In the genomic region with DNA sequence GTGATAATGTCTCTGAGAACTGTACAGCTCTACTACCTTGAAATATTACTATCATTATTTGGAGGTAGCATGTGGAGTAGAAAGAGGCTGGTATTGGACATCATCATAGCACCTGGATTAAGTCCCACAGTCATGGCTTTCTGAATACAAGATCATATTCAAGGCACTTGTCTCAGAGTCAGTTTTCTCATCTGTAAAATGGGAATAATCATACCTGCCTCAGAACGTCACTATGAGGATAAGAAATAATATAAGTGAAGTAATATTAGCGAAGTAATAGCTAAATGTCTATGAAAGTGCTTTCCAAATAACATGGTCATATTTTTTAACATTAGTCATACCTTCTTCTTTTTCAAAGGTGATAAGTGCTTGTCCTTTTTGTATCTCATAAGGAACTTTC, we compare ENCODE assay signal across 34 cellular contexts.
"Had no signal": no experiment of that assay in that cellular context is flagged by ENCODE, and none has a peak within 500 bp of the region (broad histone marks: within the 10 kb centered on the region; RNA-seq: fewer than 3 reads in every experiment).

No MANE protein-coding gene starts in this region.

- H3K27me3 Mint-ChIP-seq: activated B cell treated with CpG ODN at 0.5 μM for 24 hours; activated CD4-positive, alpha-beta memory T cell treated with anti-CD3 and anti-CD28 coated beads for 36 hours; activated CD4-positive, alpha-beta T cell treated with anti-CD3 and anti-CD28 coated beads, Interleukin-2, amount 10 ng/mL, durations not matched to agents 24 days and 14 days; activated CD8-positive, alpha-beta T cell treated with anti-CD3 and anti-CD28 coated beads for 36 hours; activated naive CD8-positive, alpha-beta T cell treated with anti-CD3 and anti-CD28 coated beads for 36 hours; activated T-helper 17 cell treated with anti-CD3 and anti-CD28 coated beads, Interleukin-2, amount 50 U/mL, for 72 hours; T-cell; T-helper 17 cell had no signal

- H3K9me3 Mint-ChIP-seq: activated B cell treated with CpG ODN at 0.5 μM for 24 hours; activated CD4-positive, alpha-beta memory T cell treated with anti-CD3 and anti-CD28 coated beads for 36 hours; activated CD4-positive, alpha-beta T cell treated with anti-CD3 and anti-CD28 coated beads, Interleukin-2, amount 10 ng/mL, durations not matched to agents 24 days and 14 days; activated CD8-positive, alpha-beta T cell treated with anti-CD3 and anti-CD28 coated beads for 36 hours; activated naive CD4-positive, alpha-beta T cell treated with anti-CD3 and anti-CD28 coated beads for 36 hours; activated naive CD4-positive, alpha-beta T cell treated with anti-CD3 and anti-CD28 coated beads, Interleukin-2, amount 50 U/mL, for 72 hours; activated naive CD8-positive, alpha-beta T cell treated with anti-CD3 and anti-CD28 coated beads for 36 hours; activated T-cell treated with anti-CD3 and anti-CD28 coated beads, Interleukin-2, amount 50 U/mL, for 4 hours; activated T-cell treated with anti-CD3 and anti-CD28 coated beads, Interleukin-2, amount 50 U/mL, for 72 hours; activated T-helper 1 cell treated with anti-CD3 and anti-CD28 coated beads, Interleukin-12 subunit alpha, Interleukin-12 subunit beta, Interleukin-2, Interleukin-4 antibody, amounts not matched to agents 30 ng/mL and 10 ng/mL and 1 ng/mL, durations not matched to agents 14 hours and 24 hours and 36 hours; activated T-helper 17 cell treated with anti-CD3 and anti-CD28 coated beads, Interleukin-2, amount 50 U/mL, for 72 hours; T-cell had no signal

- H3K4me1 ChIP-seq: adrenal gland, body of pancreas, breast epithelium had no signal

- H3K4me3 ChIP-seq: adrenal gland, body of pancreas, breast epithelium had no signal

- H3K27ac Mint-ChIP-seq: activated B cell treated with CpG ODN at 0.5 μM for 24 hours; activated CD4-positive, alpha-beta memory T cell treated with anti-CD3 and anti-CD28 coated beads for 36 hours; activated CD4-positive, alpha-beta T cell treated with anti-CD3 and anti-CD28 coated beads, Interleukin-2, amount 10 ng/mL, durations not matched to agents 24 days and 14 days; activated CD8-positive, alpha-beta T cell treated with anti-CD3 and anti-CD28 coated beads for 36 hours; activated naive CD4-positive, alpha-beta T cell treated with anti-CD3 and anti-CD28 coated beads for 36 hours; activated naive CD8-positive, alpha-beta T cell treated with anti-CD3 and anti-CD28 coated beads for 36 hours; activated T-cell treated with anti-CD3 and anti-CD28 coated beads, Interleukin-2, amount 50 U/mL, for 72 hours; activated T-helper 1 cell treated with anti-CD3 and anti-CD28 coated beads, Interleukin-12 subunit alpha, Interleukin-12 subunit beta, Interleukin-2, Interleukin-4 antibody, amounts not matched to agents 30 ng/mL and 10 ng/mL and 1 ng/mL, durations not matched to agents 14 hours and 24 hours and 36 hours; T-cell; T-helper 17 cell had no signal

- H3K36me3 ChIP-seq: breast epithelium had no signal

- H3K4me3 Mint-ChIP-seq: activated B cell treated with CpG ODN at 0.5 μM for 24 hours; activated CD4-positive, alpha-beta memory T cell treated with anti-CD3 and anti-CD28 coated beads for 36 hours; activated CD4-positive, alpha-beta T cell treated with anti-CD3 and anti-CD28 coated beads, Interleukin-2, amount 10 ng/mL, durations not matched to agents 24 days and 14 days; activated CD8-positive, alpha-beta T cell treated with anti-CD3 and anti-CD28 coated beads for 36 hours; activated naive CD4-positive, alpha-beta T cell treated with anti-CD3 and anti-CD28 coated beads for 36 hours; activated naive CD8-positive, alpha-beta T cell treated with anti-CD3 and anti-CD28 coated beads for 36 hours; activated T-cell treated with anti-CD3 and anti-CD28 coated beads, Interleukin-2, amount 50 U/mL, for 4 hours; activated T-cell treated with anti-CD3 and anti-CD28 coated beads, Interleukin-2, amount 50 U/mL, for 72 hours; activated T-helper 1 cell treated with anti-CD3 and anti-CD28 coated beads, Interleukin-12 subunit alpha, Interleukin-12 subunit beta, Interleukin-2, Interleukin-4 antibody, amounts not matched to agents 30 ng/mL and 10 ng/mL and 1 ng/mL, durations not matched to agents 14 hours and 24 hours and 36 hours; activated T-helper 17 cell treated with anti-CD3 and anti-CD28 coated beads, Interleukin-2, amount 50 U/mL, for 72 hours; T-cell; T-helper 17 cell had no signal

- FAIRE-seq: astrocyte had no signal

- H3K27me3 ChIP-seq: adrenal gland, body of pancreas, brain microvascular endothelial cell, breast epithelium had no signal

- DNase-seq: activated B cell treated with CpG ODN at 0.5 μM for 24 hours; activated CD4-positive, alpha-beta memory T cell treated with anti-CD3 and anti-CD28 coated beads for 36 hours; activated CD4-positive, alpha-beta T cell treated with anti-CD3 and anti-CD28 coated beads for 4 hours; activated CD4-positive, alpha-beta T cell treated with anti-CD3 and anti-CD28 coated beads, Interleukin-2, amount 10 ng/mL, durations not matched to agents 24 days and 14 days; activated CD4-positive, alpha-beta T cell treated with anti-CD3 and anti-CD28 coated beads, Interleukin-2, amount 50 U/mL, for 1 hour; activated CD4-positive, alpha-beta T cell treated with anti-CD3 and anti-CD28 coated beads, Interleukin-2, amount 50 U/mL, for 4 hours; activated CD4-positive, CD25-positive, alpha-beta regulatory T cell treated with anti-CD3 and anti-CD28 coated beads, Interleukin-2, amount 50 U/mL, for 72 hours; activated CD8-positive, alpha-beta memory T cell treated with anti-CD3 and anti-CD28 coated beads, Interleukin-2, amount 50 U/mL, for 4 hours; activated CD8-positive, alpha-beta T cell treated with anti-CD3 and anti-CD28 coated beads for 36 hours; activated effector memory CD4-positive, alpha-beta T cell treated with anti-CD3 and anti-CD28 coated beads, Interleukin-2, amount 50 U/mL, for 16 hours; activated gamma-delta T cell treated with Interleukin-2 at 50 U/mL for 16 hours; activated naive CD4-positive, alpha-beta T cell; activated naive CD4-positive, alpha-beta T cell treated with anti-CD3 and anti-CD28 coated beads for 36 hours; activated naive CD4-positive, alpha-beta T cell treated with anti-CD3 and anti-CD28 coated beads, Interleukin-2, amount 50 U/mL, for 16 hours; activated naive CD8-positive, alpha-beta T cell treated with anti-CD3 and anti-CD28 coated beads for 36 hours; activated T-cell treated with anti-CD3 and anti-CD28 coated beads for 4 hours; activated T-cell treated with anti-CD3 and anti-CD28 coated beads, Interleukin-2, amount 50 U/mL, for 1 hour; activated T-cell treated with anti-CD3 and anti-CD28 coated beads, Interleukin-2, amount 50 U/mL, for 4 hours; activated T-cell treated with anti-CD3 and anti-CD28 coated beads, Interleukin-2, amount 50 U/mL, for 72 hours; adrenal gland; amniotic stem cell; aorta; body of pancreas; brain microvascular endothelial cell; central memory CD4-positive, alpha-beta T cell; T-cell; T-helper 17 cell; T1000 had no signal

- ATAC-seq: activated CD8-positive, alpha-beta T cell treated with anti-CD3 and anti-CD28 coated beads for 36 hours; activated naive CD4-positive, alpha-beta T cell treated with anti-CD3 and anti-CD28 coated beads, Interleukin-2, amount 50 U/mL, for 72 hours; activated T-cell treated with anti-CD3 and anti-CD28 coated beads, Interleukin-2, amount 50 U/mL, for 4 hours; activated T-cell treated with anti-CD3 and anti-CD28 coated beads, Interleukin-2, amount 50 U/mL, for 72 hours; activated T-helper 17 cell treated with anti-CD3 and anti-CD28 coated beads, Interleukin-2, amount 50 U/mL, for 72 hours; body of pancreas; T-cell; T-helper 17 cell had no signal

- H3K4me1 Mint-ChIP-seq: activated B cell treated with CpG ODN at 0.5 μM for 24 hours; activated naive CD8-positive, alpha-beta T cell treated with anti-CD3 and anti-CD28 coated beads for 36 hours; activated T-helper 17 cell treated with anti-CD3 and anti-CD28 coated beads, Interleukin-2, amount 50 U/mL, for 72 hours had no signal

- H3K9me3 ChIP-seq: adrenal gland, body of pancreas, breast epithelium had no signal

- H3K27ac ChIP-seq: adrenal gland, body of pancreas, brain microvascular endothelial cell, VCaP had no signal
